1 cellular context compared by ENCODE assay signal in genomic region chr10:86535057-86535882, GRCh38.
TF ChIP-seq lines count a peak whose summit lies in the region.

No MANE protein-coding gene starts in this region.

TF ChIP-seq in HepG2, 621 proteins besides CTCF, POLR2A, EP300 and RAD21 (continued from another document and continues in another):
- TF ChIP-seq, protein P1, sequence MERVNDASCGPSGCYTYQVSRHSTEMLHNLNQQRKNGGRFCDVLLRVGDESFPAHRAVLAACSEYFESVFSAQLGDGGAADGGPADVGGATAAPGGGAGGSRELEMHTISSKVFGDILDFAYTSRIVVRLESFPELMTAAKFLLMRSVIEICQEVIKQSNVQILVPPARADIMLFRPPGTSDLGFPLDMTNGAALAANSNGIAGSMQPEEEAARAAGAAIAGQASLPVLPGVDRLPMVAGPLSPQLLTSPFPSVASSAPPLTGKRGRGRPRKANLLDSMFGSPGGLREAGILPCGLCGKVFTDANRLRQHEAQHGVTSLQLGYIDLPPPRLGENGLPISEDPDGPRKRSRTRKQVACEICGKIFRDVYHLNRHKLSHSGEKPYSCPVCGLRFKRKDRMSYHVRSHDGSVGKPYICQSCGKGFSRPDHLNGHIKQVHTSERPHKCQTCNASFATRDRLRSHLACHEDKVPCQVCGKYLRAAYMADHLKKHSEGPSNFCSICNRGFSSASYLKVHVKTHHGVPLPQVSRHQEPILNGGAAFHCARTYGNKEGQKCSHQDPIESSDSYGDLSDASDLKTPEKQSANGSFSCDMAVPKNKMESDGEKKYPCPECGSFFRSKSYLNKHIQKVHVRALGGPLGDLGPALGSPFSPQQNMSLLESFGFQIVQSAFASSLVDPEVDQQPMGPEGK (CRISPR knock-in tag; IDR thresholded peaks at IDR 0.05), result peak; percentile 57
- peak; percentile 90 for TF ChIP-seq ZFY (CRISPR knock-in tag; IDR thresholded peaks at IDR 0.05)
- 0 out of 2 replicates have a peak, but pooled peaks have one; percentile 43 for TF ChIP-seq ZNF142 (CRISPR knock-in tag; IDR thresholded peaks at IDR 0.05)
- no peak for TF ChIP-seq MNT (IDR thresholded peaks at IDR 0.05)
- TF ChIP-seq FOXP4 (CRISPR knock-in tag; IDR thresholded peaks at IDR 0.05), result peak; percentile 21; the same call in 1 of the 2 replicates
- TF ChIP-seq, protein P2, sequence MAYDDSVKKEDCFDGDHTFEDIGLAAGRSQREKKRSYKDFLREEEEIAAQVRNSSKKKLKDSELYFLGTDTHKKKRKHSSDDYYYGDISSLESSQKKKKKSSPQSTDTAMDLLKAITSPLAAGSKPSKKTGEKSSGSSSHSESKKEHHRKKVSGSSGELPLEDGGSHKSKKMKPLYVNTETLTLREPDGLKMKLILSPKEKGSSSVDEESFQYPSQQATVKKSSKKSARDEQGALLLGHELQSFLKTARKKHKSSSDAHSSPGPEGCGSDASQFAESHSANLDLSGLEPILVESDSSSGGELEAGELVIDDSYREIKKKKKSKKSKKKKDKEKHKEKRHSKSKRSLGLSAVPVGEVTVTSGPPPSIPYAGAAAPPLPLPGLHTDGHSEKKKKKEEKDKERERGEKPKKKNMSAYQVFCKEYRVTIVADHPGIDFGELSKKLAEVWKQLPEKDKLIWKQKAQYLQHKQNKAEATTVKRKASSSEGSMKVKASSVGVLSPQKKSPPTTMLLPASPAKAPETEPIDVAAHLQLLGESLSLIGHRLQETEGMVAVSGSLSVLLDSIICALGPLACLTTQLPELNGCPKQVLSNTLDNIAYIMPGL (CRISPR knock-in tag; IDR thresholded peaks at IDR 0.05; ENCODE audit: borderline replicate concordance in 1 of 2, low read depth in 1 of 2), result peak; percentile 49 to 50; a peak in 2 of 4 replicates
- TF ChIP-seq CHD4 (IDR thresholded peaks at IDR 0.05; ENCODE audit: borderline replicate concordance, low read length), result no peak
- TF ChIP-seq ZNF576 (CRISPR knock-in tag; IDR thresholded peaks at IDR 0.05), result no peak
- peak; percentile 42; the same call in 1 of the 2 replicates for TF ChIP-seq ZNF777 (CRISPR knock-in tag; IDR thresholded peaks at IDR 0.05)
- peak; percentile 51 for TF ChIP-seq TEAD3 (CRISPR knock-in tag; optimal IDR thresholded peaks at IDR 0.05; ENCODE audit: borderline replicate concordance)
- no peak for TF ChIP-seq ZNF569 (CRISPR knock-in tag; IDR thresholded peaks at IDR 0.05; ENCODE audit: borderline replicate concordance)
- TF ChIP-seq, protein P3, sequence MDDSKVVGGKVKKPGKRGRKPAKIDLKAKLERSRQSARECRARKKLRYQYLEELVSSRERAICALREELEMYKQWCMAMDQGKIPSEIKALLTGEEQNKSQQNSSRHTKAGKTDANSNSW (CRISPR knock-in tag; IDR thresholded peaks at IDR 0.05; ENCODE audit: borderline replicate concordance), result peak; percentile 46; the same call in 1 of the 2 replicates
- no peak for TF ChIP-seq ZNF740 (CRISPR knock-in tag; IDR thresholded peaks at IDR 0.05)
- TF ChIP-seq MLX (CRISPR knock-in tag; IDR thresholded peaks at IDR 0.05), result 0 out of 2 replicates have a peak, but pooled peaks have one; percentile 20
- TF ChIP-seq ZBTB38 (CRISPR knock-in tag; IDR thresholded peaks at IDR 0.05), result peak; percentile 22; the same call in 1 of the 2 replicates
- no peak for TF ChIP-seq ZBTB7B (CRISPR knock-in tag; IDR thresholded peaks at IDR 0.05)
- no peak for TF ChIP-seq GATA4 (IDR thresholded peaks at IDR 0.05; ENCODE audit: borderline replicate concordance, low read depth)
- TF ChIP-seq ZBED4 (CRISPR knock-in tag; IDR thresholded peaks at IDR 0.05; ENCODE audit: borderline replicate concordance), result peak; percentile 77
- peak; percentile 80 for TF ChIP-seq ZNF331 (CRISPR knock-in tag; IDR thresholded peaks at IDR 0.05)
- no peak for TF ChIP-seq ZSCAN25 (CRISPR knock-in tag; IDR thresholded peaks at IDR 0.05)
- TF ChIP-seq ZFP91 (CRISPR knock-in tag; IDR thresholded peaks at IDR 0.05; ENCODE audit: borderline replicate concordance), result peak; percentile 94
- peak; percentile 24; the same call in 1 of the 2 replicates for TF ChIP-seq ZNF614 (CRISPR knock-in tag; IDR thresholded peaks at IDR 0.05; ENCODE audit: borderline replicate concordance)
- peak; percentile 33; the same call in 1 of the 2 replicates for TF ChIP-seq HNF1B (CRISPR knock-in tag; IDR thresholded peaks at IDR 0.05)
- TF ChIP-seq, protein P4, sequence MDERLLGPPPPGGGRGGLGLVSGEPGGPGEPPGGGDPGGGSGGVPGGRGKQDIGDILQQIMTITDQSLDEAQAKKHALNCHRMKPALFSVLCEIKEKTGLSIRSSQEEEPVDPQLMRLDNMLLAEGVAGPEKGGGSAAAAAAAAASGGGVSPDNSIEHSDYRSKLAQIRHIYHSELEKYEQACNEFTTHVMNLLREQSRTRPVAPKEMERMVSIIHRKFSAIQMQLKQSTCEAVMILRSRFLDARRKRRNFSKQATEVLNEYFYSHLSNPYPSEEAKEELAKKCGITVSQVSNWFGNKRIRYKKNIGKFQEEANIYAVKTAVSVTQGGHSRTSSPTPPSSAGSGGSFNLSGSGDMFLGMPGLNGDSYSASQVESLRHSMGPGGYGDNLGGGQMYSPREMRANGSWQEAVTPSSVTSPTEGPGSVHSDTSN (CRISPR knock-in tag; IDR thresholded peaks at IDR 0.05), result no peak
- TF ChIP-seq KLF13 (CRISPR knock-in tag; IDR thresholded peaks at IDR 0.05), result no peak
- peak; percentile 39; the same call in 1 of the 2 replicates for TF ChIP-seq RXRB (CRISPR knock-in tag; IDR thresholded peaks at IDR 0.05; ENCODE audit: borderline replicate concordance)
- peak; percentile 38; the same call in 1 of the 2 replicates for TF ChIP-seq CBFB (CRISPR knock-in tag; IDR thresholded peaks at IDR 0.05)
